In the genomic region with DNA sequence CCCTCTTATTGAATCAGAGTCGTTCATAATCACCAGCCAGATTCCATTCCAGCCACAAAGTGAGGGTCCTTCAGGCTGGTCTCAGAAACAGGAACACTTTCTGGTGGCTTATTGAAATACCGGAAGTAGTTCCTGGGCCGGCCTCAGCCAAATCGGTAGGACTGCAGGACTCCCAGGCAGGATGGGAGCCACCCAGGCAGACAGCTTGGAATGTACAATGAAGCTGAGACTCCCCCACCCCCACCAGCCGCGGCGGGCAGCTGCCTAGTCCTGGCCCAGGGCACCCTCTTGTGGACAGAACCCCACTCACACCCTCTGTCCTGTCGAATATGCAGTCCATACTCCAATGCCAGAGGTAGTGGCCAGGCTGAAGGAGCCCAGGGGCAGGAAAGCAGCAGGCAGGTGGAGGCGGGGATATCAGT, we compare ENCODE assay signal across 8 cellular contexts. TPM values are rescaled to one million over a fixed set of nuclear protein-coding genes. Genes with fewer than 3 reads are reported as not detected.
DNase-seq lines count a peak whose midpoint lies in the region; ATAC-seq and TF ChIP-seq lines count a peak whose summit lies in the region.

No MANE protein-coding gene starts in this region.

- H3K9me3 Mint-ChIP-seq in activated naive CD4-positive, alpha-beta T cell treated with anti-CD3 and anti-CD28 coated beads for 36 hours, result no peaks in the 10 kb centered on the region

- intact Hi-C loops in activated naive CD4-positive, alpha-beta T cell treated with anti-CD3 and anti-CD28 coated beads for 36 hours (cut with micrococcal nuclease), result loop anchor here (2.0 to 10.0 kb wide), 5 partner anchors 25 to 607 kb away; a partner anchor contains a TSS
- intact Hi-C loops in transverse colon (cut with DNase I; ENCODE audit: low total_unique reads), result loop anchor here (10.0 kb wide), 1 partner anchor 217 kb away; no protein-coding TSS in a partner anchor

- H3K9me3 ChIP-seq in BLaER1 treated with 17β-estradiol and CSF1 and Interleukin-3, amounts not matched to agents 10 nM and 100 nM (replicated peaks in 1 of 11), result no peaks in the 10 kb centered on the region
- H3K9me3 ChIP-seq in SK-N-SH (no peaks in the 10 kb centered on the region), parathyroid adenoma (ENCODE audit: control insufficient read depth, low read length) (no peaks in the 10 kb centered on the region), transverse colon (no peaks in the 10 kb centered on the region)

- no peak overlapping the region for H3K4me3 ChIP-seq in BLaER1 treated with 17β-estradiol and CSF1 and Interleukin-3, amounts not matched to agents 10 nM and 100 nM
- H3K4me3 ChIP-seq in SK-N-SH (ENCODE audit: low read depth in 2 of 2, low read length in 1 of 2), result no peak overlapping the region; a peak in 1 of 4 replicates
- no peak overlapping the region for H3K4me3 ChIP-seq in parathyroid adenoma (ENCODE audit: low read depth, low read length)
- no peak overlapping the region for H3K4me3 ChIP-seq in transverse colon

- H3K9ac ChIP-seq in BLaER1 treated with 17β-estradiol and CSF1 and Interleukin-3, amounts not matched to agents 10 nM and 100 nM, result peak overlapping the region in 6 of 11 experiments; percentile 15 to 65 (median 58); a peak in 8 of 22 replicates
- H3K9ac ChIP-seq in SK-N-SH, result no peak overlapping the region
- H3K9ac ChIP-seq in parathyroid adenoma, result no peak overlapping the region

- H2AFZ ChIP-seq in SK-N-SH (ENCODE audit: low read depth) (peak overlapping the region; percentile 97; the same call in 1 of the 2 replicates), parathyroid adenoma (peak overlapping the region; percentile 76)

- POLR2A ChIA-PET in SK-N-SH (lab: Yijun Ruan, JAX), result interaction anchor here (0.9 kb wide), 1 partner anchor 67 kb away, joined by 3 read pairs; no protein-coding TSS in a partner anchor

- TF ChIP-seq CTCF in SK-N-SH (IDR thresholded peaks at IDR 0.05) (peak; percentile 83), parathyroid adenoma (IDR thresholded peaks at IDR 0.05) (peak; percentile 85), transverse colon (IDR thresholded peaks at IDR 0.05) (peak; percentile 77 to 96 (median 82))

- peak overlapping the region; percentile 73 to 92 (median 82); a peak in 20 of 22 replicates for H3K4me2 ChIP-seq in BLaER1 treated with 17β-estradiol and CSF1 and Interleukin-3, amounts not matched to agents 10 nM and 100 nM
- H3K4me2 ChIP-seq in SK-N-SH (no peak overlapping the region; the same call in 1 of the 2 replicates), parathyroid adenoma (ENCODE audit: low read length) (no peak overlapping the region)

- TF ChIP-seq RAD21 in SK-N-SH (IDR thresholded peaks at IDR 0.05; ENCODE audit: low read length), result peak; percentile 97

- H3K27me3 Mint-ChIP-seq in activated naive CD4-positive, alpha-beta T cell treated with anti-CD3 and anti-CD28 coated beads for 36 hours (ENCODE audit: low read depth), result peaks cover under 1% of the 10 kb centered on the region

- no peak for TF ChIP-seq EP300 in SK-N-SH (IDR thresholded peaks at IDR 0.05; ENCODE audit: borderline replicate concordance in 1 of 2, low read depth in 1 of 2, low read length in 1 of 2)
- TF ChIP-seq EP300 in transverse colon (IDR thresholded peaks at IDR 0.05; ENCODE audit: low read depth), result no peak

- H3K27ac ChIP-seq in BLaER1 treated with 17β-estradiol and CSF1 and Interleukin-3, amounts not matched to agents 10 nM and 100 nM, result peak overlapping the region in 5 of 11 experiments; percentile 38 to 56 (median 48); a peak in 7 of 22 replicates
- H3K27ac ChIP-seq in SK-N-SH (ENCODE audit: low read depth in 2 of 2, low read length in 1 of 2) (no peak overlapping the region), parathyroid adenoma (peak overlapping the region; percentile 11), transverse colon (no peak overlapping the region)

- peaks cover 0 to 71% (median 22%) of the 10 kb centered on the region in 11 experiments; a peak in 14 of 22 replicates for H4K20me1 ChIP-seq in BLaER1 treated with 17β-estradiol and CSF1 and Interleukin-3, amounts not matched to agents 10 nM and 100 nM
- H4K20me1 ChIP-seq in SK-N-SH (ENCODE audit: insufficient read depth), result no peaks in the 10 kb centered on the region

- peak; percentile 61 for ATAC-seq in GM21390 (IDR thresholded peaks at IDR 0.05; ENCODE audit: unreplicated experiment)

- CTCF ChIA-PET in SK-N-SH (lab: Yijun Ruan, JAX), result interaction anchor here (0.6 to 19.4 kb wide), 25 partner anchors 8 to 312 kb away, joined by 3 to 504 read pairs (median 4); a partner anchor contains a TSS
- CTCF ChIA-PET in activated naive CD4-positive, alpha-beta T cell treated with anti-CD3 and anti-CD28 coated beads for 36 hours (lab: Charles Lee), result interaction anchor here (0.6 to 4.9 kb wide), 11 partner anchors 8 to 409 kb away, joined by 3 to 39 read pairs (median 5); no protein-coding TSS in a partner anchor

- H3K36me3 ChIP-seq in BLaER1 treated with 17β-estradiol and CSF1 and Interleukin-3, amounts not matched to agents 10 nM and 100 nM, result peaks cover 28 to 33% (median 33%) of the 10 kb centered on the region in 11 experiments
- peaks cover 0 to 4% of the 10 kb centered on the region in 2 experiments for H3K36me3 ChIP-seq in SK-N-SH (replicated peaks in 1 of 2; ENCODE audit: control insufficient read depth in 1 of 2, insufficient read depth in 2 of 2, low read length in 1 of 2)
- H3K36me3 ChIP-seq in parathyroid adenoma (ENCODE audit: control insufficient read depth, insufficient read depth, low read length), result no peaks in the 10 kb centered on the region
- no peaks in the 10 kb centered on the region for H3K36me3 ChIP-seq in transverse colon

- H3F3A ChIP-seq in SK-N-SH (replicated peaks; ENCODE audit: insufficient read depth), result peaks cover 3% of the 10 kb centered on the region

- peaks cover 8% of the 10 kb centered on the region for H3K4me1 Mint-ChIP-seq in activated naive CD4-positive, alpha-beta T cell treated with anti-CD3 and anti-CD28 coated beads for 36 hours (ENCODE audit: low read depth)

- in situ Hi-C loops in transverse colon (cut with MboI; ENCODE audit: low pct_ligation_motif_present in 1 of 4, low pct_unique_long_range_greater_than_20kb in 1 of 4, low sequenced_read_pairs in 3 of 4), result loop anchor here in 3 of 4 donors (10.0 to 25.0 kb wide), 4 partner anchors 77 to 320 kb away; no protein-coding TSS in a partner anchor

- H3K4me1 ChIP-seq in BLaER1 treated with 17β-estradiol and CSF1 and Interleukin-3, amounts not matched to agents 10 nM and 100 nM, result peaks cover 25 to 33% (median 27%) of the 10 kb centered on the region in 10 experiments
- H3K4me1 ChIP-seq in SK-N-SH (ENCODE audit: control insufficient read depth in 1 of 2, insufficient read depth in 2 of 2, low read depth in 1 of 2, low read length in 1 of 2), result peaks cover 11 to 14% of the 10 kb centered on the region in 2 experiments; a peak in 3 of 4 replicates
- H3K4me1 ChIP-seq in parathyroid adenoma, result peaks cover 14% of the 10 kb centered on the region
- peaks cover 5 to 22% (median 17%) of the 10 kb centered on the region in 4 donors for H3K4me1 ChIP-seq in transverse colon

- peak overlapping the region; percentile 75 for H3K4me3 Mint-ChIP-seq in activated naive CD4-positive, alpha-beta T cell treated with anti-CD3 and anti-CD28 coated beads for 36 hours

- H3K27ac Mint-ChIP-seq in activated naive CD4-positive, alpha-beta T cell treated with anti-CD3 and anti-CD28 coated beads for 36 hours, result no peak overlapping the region

- no peak for TF ChIP-seq POLR2A in transverse colon (IDR thresholded peaks at IDR 0.05)

- no peaks in the 10 kb centered on the region for H3K36me3 Mint-ChIP-seq in activated naive CD4-positive, alpha-beta T cell treated with anti-CD3 and anti-CD28 coated beads for 36 hours (ENCODE audit: low read depth)

- no peaks in the 10 kb centered on the region for H3K9me2 ChIP-seq in SK-N-SH

- WGBS in SK-N-SH (ENCODE audit: low lambda C conversion rate), result 6% methylated on average over 9 of the region's 9 CpGs
- 6 to 13% methylated on average over 1 to 6 of the region's 9 CpGs for WGBS in transverse colon (ENCODE audit: low coverage in 1 of 2), 2 donors

- H3K79me2 ChIP-seq in SK-N-SH (ENCODE audit: insufficient read depth) (no peaks in the 10 kb centered on the region), parathyroid adenoma (no peaks in the 10 kb centered on the region)

- no peaks in the 10 kb centered on the region for H3K27me3 ChIP-seq in BLaER1 treated with 17β-estradiol and CSF1 and Interleukin-3, amounts not matched to agents 10 nM and 100 nM
- H3K27me3 ChIP-seq in SK-N-SH (ENCODE audit: insufficient read depth) (no peaks in the 10 kb centered on the region), parathyroid adenoma (ENCODE audit: control insufficient read depth, insufficient read depth, low read length) (no peaks in the 10 kb centered on the region), transverse colon (no peaks in the 10 kb centered on the region)

- DNase-seq in NAMALWA (ENCODE audit: low spot score) (peak; percentile 79), SK-N-SH (peak; percentile 97), glomerular endothelial cell (ENCODE audit: extremely low read depth, low read depth, low spot score) (peak; percentile 48), transverse colon (peak; percentile 89)
- peak; percentile 91 for DNase-seq in activated naive CD4-positive, alpha-beta T cell treated with anti-CD3 and anti-CD28 coated beads for 36 hours

TF ChIP-seq in SK-N-SH, 30 proteins besides CTCF, POLR2A, EP300 and RAD21 (continues in another document):
- TF ChIP-seq, protein P1, sequence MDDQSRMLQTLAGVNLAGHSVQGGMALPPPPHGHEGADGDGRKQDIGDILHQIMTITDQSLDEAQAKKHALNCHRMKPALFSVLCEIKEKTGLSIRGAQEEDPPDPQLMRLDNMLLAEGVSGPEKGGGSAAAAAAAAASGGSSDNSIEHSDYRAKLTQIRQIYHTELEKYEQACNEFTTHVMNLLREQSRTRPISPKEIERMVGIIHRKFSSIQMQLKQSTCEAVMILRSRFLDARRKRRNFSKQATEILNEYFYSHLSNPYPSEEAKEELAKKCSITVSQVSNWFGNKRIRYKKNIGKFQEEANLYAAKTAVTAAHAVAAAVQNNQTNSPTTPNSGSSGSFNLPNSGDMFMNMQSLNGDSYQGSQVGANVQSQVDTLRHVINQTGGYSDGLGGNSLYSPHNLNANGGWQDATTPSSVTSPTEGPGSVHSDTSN (IDR thresholded peaks at IDR 0.05), result no peak
- TF ChIP-seq TCF12 (IDR thresholded peaks at IDR 0.05), result peak; percentile 24; the same call in 1 of the 2 replicates
- TF ChIP-seq JUND (IDR thresholded peaks at IDR 0.05), result no peak

RNA-seq across cellular contexts. Expression of a gene that starts 43.8 kb away (rescaled TPM):
- 6.3 and 7.0 TPM in 2 replicates for polyA plus RNA-seq in SK-N-SH (2012; rRNA removed)
- 3.2 and 6.5 TPM in 2 replicates for polyA plus RNA-seq in SK-N-SH (2012; cell fraction: cytosol; rRNA removed)
- polyA plus RNA-seq in SK-N-SH (2012; cell fraction: nucleus; rRNA removed), result 3.1 and 6.3 TPM in 2 replicates
- total RNA-seq in activated naive CD4-positive, alpha-beta T cell treated with anti-CD3 and anti-CD28 coated beads for 36 hours, result not detected
- total RNA-seq in glomerular endothelial cell (28.2 and 34.7 TPM in 2 replicates), transverse colon (1 to 10 TPM in 2 of 4 donors, not detected in 2; 2.1 to 2.2 TPM)

RNA-seq across cellular contexts. Expression of a gene that starts 53.3 kb away (rescaled TPM):
- polyA plus RNA-seq in SK-N-SH (2012; rRNA removed), result 6.2 and 6.7 TPM in 2 replicates
- polyA plus RNA-seq in SK-N-SH (2012; cell fraction: cytosol; rRNA removed), result 2.8 and 4.4 TPM in 2 replicates
- 15.1 and 17.2 TPM in 2 replicates for polyA plus RNA-seq in SK-N-SH (2012; cell fraction: nucleus; rRNA removed)
- 1 to 10 TPM; 5.7 to 7.9 TPM for total RNA-seq in activated naive CD4-positive, alpha-beta T cell treated with anti-CD3 and anti-CD28 coated beads for 36 hours
- 3.2 and 4.4 TPM in 2 replicates for total RNA-seq in glomerular endothelial cell
- total RNA-seq in transverse colon, result 10 to 100 TPM; 30.4 to 47.1 (median 38.1) TPM

Comparison
In these comparisons a context has a peak if more than half of its experiments do, and no peak if none do; other contexts are left out.
1. H3K4me2 ChIP-seq: peak in BLaER1 treated with 17β-estradiol and CSF1 and Interleukin-3, amounts not matched to agents 10 nM and 100 nM (11 of 11); none in SK-N-SH (single experiment) and parathyroid adenoma (single experiment).
2. H3K9ac ChIP-seq: peak in BLaER1 treated with 17β-estradiol and CSF1 and Interleukin-3, amounts not matched to agents 10 nM and 100 nM (6 of 11); none in SK-N-SH (single experiment) and parathyroid adenoma (single experiment).
3. Peak in every context shown above with its lines, with median percentiles within 50 percentile points of each other: DNase-seq and CTCF ChIP-seq.